Comparison of ENCODE assay signal across 1 cellular context in the genomic region with DNA sequence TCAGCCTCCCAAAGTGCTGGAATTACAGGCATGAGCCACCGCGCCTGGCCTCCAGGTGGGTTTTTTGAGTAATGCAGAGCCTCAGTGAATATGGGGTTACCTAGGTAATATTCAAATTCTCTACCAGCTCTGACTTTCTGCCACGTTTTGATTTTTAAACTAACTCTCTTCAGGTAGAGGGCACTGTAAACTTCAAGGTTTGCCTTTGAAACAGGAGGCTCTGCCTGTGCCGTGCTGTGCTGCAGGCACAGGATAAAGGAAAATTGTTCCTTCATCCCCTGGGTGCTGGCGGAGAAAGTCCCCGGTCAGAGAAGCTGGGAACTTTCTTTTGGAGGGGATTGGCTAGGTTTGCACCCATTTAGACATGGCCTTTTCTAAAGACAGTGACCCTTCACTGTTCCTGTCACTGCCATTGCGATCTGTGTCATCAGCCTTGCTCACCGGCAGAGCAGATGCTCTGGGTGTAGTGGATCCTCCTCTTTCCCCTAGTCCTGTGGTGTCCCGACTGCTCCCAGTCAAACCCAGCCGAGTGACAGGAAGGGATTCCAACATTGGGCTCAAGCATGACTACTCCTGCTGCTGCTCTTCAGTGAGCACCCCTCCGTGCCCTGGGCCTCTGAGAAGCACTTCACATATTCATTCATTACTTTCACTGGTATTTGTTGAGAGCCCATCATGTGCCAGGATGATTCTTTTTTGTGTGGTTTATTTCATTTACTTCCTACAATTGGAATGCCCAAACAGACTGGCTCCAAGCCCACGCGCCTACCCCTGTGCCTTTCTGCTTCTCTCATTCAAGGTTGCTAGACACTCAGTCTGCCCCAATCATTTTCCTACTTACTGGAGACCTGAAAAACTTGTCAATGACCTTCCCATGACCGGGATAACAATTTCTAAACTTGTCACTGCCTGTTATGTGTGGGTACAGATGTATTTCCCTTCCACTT.
TF ChIP-seq lines count a peak whose summit lies in the region.

No MANE protein-coding gene starts in this region.

TF ChIP-seq in K562, 482 proteins besides CTCF, POLR2A, EP300 and RAD21 (continued from another document):
- TF ChIP-seq, protein P1, sequence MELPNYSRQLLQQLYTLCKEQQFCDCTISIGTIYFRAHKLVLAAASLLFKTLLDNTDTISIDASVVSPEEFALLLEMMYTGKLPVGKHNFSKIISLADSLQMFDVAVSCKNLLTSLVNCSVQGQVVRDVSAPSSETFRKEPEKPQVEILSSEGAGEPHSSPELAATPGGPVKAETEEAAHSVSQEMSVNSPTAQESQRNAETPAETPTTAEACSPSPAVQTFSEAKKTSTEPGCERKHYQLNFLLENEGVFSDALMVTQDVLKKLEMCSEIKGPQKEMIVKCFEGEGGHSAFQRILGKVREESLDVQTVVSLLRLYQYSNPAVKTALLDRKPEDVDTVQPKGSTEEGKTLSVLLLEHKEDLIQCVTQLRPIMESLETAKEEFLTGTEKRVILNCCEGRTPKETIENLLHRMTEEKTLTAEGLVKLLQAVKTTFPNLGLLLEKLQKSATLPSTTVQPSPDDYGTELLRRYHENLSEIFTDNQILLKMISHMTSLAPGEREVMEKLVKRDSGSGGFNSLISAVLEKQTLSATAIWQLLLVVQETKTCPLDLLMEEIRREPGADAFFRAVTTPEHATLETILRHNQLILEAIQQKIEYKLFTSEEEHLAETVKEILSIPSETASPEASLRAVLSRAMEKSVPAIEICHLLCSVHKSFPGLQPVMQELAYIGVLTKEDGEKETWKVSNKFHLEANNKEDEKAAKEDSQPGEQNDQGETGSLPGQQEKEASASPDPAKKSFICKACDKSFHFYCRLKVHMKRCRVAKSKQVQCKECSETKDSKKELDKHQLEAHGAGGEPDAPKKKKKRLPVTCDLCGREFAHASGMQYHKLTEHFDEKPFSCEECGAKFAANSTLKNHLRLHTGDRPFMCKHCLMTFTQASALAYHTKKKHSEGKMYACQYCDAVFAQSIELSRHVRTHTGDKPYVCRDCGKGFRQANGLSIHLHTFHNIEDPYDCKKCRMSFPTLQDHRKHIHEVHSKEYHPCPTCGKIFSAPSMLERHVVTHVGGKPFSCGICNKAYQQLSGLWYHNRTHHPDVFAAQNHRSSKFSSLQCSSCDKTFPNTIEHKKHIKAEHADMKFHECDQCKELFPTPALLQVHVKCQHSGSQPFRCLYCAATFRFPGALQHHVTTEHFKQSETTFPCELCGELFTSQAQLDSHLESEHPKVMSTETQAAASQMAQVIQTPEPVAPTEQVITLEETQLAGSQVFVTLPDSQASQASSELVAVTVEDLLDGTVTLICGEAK (IDR thresholded peaks at IDR 0.05), result no peak
- TF ChIP-seq, protein P1 (CRISPR knock-in tag; IDR thresholded peaks at IDR 0.05), result no peak
- TF ChIP-seq SRSF3 (IDR thresholded peaks at IDR 0.05; ENCODE audit: insufficient read depth, low read length), result no peak
- TF ChIP-seq, protein P2, sequence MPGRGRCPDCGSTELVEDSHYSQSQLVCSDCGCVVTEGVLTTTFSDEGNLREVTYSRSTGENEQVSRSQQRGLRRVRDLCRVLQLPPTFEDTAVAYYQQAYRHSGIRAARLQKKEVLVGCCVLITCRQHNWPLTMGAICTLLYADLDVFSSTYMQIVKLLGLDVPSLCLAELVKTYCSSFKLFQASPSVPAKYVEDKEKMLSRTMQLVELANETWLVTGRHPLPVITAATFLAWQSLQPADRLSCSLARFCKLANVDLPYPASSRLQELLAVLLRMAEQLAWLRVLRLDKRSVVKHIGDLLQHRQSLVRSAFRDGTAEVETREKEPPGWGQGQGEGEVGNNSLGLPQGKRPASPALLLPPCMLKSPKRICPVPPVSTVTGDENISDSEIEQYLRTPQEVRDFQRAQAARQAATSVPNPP (IDR thresholded peaks at IDR 0.05; ENCODE audit: borderline replicate concordance, insufficient read depth, insufficient read length), result no peak
- no peak for TF ChIP-seq SIX5 (IDR thresholded peaks at IDR 0.05; ENCODE audit: borderline replicate concordance in 1 of 2, insufficient read depth in 1 of 2, low read depth in 1 of 2, low read length in 2 of 2)
- TF ChIP-seq ELF4 (CRISPR knock-in tag; IDR thresholded peaks at IDR 0.05), result no peak
- no peak for TF ChIP-seq SMARCA4 (IDR thresholded peaks at IDR 0.05)
- no peak for TF ChIP-seq ZNF431 (CRISPR knock-in tag; IDR thresholded peaks at IDR 0.05)
- TF ChIP-seq ATF4 (CRISPR knock-in tag; IDR thresholded peaks at IDR 0.05), result peak; percentile 58; the same call in 1 of the 2 replicates
- TF ChIP-seq CEBPG (CRISPR knock-in tag; IDR thresholded peaks at IDR 0.05), result peak; percentile 60
- peak in 1 of 2 experiments; percentile 77; a peak in 2 of 4 replicates for TF ChIP-seq CEBPG (tag; conservative IDR thresholded peaks at IDR 0.05 in 1 of 2, IDR thresholded peaks at IDR 0.05 in 1 of 2)
- TF ChIP-seq ZNF695 (CRISPR knock-in tag; IDR thresholded peaks at IDR 0.05), result no peak
- no peak for TF ChIP-seq CEBPZ (IDR thresholded peaks at IDR 0.05; ENCODE audit: borderline replicate concordance, low read depth, low read length)
- TF ChIP-seq ZNF584 (CRISPR knock-in tag; IDR thresholded peaks at IDR 0.05; ENCODE audit: low read depth), result 0 out of 2 replicates have a peak, but pooled peaks have one; percentile 51
- TF ChIP-seq PHB (CRISPR knock-in tag; IDR thresholded peaks at IDR 0.05), result no peak
- TF ChIP-seq GABPA (tag; conservative IDR thresholded peaks at IDR 0.05; ENCODE audit: low read depth), result peak; percentile 14; the same call in 1 of the 2 replicates
- TF ChIP-seq ZNF436 (CRISPR knock-in tag; IDR thresholded peaks at IDR 0.05), result no peak
- no peak for TF ChIP-seq SOX6 (IDR thresholded peaks at IDR 0.05)
- TF ChIP-seq RBM15 (IDR thresholded peaks at IDR 0.05; ENCODE audit: insufficient read depth, low read length), result no peak
- TF ChIP-seq KHSRP (IDR thresholded peaks at IDR 0.05), result no peak
- TF ChIP-seq, protein P3, sequence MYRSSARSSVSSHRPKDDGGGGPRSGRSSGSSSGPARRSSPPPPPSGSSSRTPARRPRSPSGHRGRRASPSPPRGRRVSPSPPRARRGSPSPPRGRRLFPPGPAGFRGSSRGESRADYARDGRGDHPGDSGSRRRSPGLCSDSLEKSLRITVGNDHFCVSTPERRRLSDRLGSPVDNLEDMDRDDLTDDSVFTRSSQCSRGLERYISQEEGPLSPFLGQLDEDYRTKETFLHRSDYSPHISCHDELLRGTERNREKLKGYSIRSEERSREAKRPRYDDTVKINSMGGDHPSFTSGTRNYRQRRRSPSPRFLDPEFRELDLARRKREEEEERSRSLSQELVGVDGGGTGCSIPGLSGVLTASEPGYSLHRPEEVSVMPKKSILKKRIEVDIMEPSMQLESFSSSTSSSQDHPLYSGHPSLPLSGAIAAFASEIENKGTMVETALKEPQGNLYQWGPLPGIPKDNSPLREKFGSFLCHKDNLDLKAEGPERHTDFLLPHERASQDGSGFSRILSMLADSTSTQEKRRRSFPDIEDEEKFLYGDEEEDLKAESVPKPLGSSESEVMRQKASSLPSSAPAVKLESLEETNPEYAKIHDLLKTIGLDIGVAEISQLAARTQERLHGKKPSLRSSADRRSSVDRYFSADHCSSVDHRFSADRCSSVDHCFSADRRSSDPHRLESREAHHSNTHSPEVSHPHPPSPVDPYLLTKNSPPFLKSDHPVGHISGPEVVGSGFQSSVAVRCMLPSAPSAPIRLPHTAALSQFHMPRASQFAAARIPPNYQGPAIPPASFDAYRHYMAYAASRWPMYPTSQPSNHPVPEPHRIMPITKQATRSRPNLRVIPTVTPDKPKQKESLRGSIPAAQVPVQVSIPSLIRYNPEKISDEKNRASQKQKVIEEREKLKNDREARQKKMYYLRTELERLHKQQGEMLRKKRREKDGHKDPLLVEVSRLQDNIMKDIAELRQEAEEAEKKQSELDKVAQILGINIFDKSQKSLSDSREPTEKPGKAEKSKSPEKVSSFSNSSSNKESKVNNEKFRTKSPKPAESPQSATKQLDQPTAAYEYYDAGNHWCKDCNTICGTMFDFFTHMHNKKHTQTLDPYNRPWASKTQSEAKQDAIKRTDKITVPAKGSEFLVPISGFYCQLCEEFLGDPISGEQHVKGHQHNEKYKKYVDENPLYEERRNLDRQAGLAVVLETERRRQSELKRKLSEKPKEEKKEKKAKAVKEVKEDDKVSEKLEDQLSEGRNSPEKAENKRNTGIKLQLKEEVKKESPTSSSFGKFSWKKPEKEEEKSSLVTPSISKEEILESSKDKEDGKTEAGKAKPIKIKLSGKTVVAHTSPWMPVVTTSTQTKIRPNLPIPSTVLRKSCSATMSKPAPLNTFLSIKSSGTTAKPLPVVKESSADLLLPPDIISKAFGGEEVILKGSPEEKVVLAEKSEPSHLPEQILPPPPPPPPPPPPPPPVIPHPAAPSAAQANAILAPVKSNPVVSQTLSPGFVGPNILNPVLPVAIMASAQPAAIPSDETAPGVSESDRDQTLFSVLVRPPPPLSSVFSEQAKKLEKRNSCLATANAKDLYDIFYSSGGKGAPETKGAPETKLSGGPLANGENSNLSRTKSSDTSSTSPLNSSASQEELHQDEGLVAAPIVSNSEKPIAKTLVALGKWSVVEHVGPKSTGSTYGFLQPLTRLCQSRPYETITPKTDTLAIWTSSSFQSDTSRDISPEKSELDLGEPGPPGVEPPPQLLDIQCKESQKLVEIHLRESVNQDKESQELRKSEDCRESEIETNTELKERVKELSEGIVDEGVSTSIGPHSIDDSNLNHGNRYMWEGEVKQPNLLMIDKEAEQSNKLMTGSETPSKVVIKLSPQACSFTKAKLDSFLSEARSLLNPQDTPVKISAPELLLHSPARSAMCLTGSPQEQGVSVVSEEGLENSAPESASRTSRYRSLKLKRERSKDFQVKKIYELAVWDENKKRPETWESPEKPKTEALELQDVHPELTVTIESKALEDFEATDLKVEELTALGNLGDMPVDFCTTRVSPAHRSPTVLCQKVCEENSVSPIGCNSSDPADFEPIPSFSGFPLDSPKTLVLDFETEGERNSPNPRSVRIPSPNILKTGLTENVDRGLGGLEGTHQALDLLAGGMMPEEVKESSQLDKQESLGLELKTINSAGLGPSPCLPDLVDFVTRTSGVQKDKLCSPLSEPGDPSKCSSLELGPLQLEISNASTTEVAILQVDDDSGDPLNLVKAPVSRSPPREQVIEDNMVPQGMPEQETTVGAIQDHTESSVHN (IDR thresholded peaks at IDR 0.05; ENCODE audit: borderline replicate concordance in 1 of 2, low read depth in 1 of 2), result no peak
- TF ChIP-seq MYC (IDR thresholded peaks at IDR 0.05; ENCODE audit: low read depth, low read length), result no peak
- no peak for TF ChIP-seq MYC (CRISPR knock-in tag; IDR thresholded peaks at IDR 0.05; ENCODE audit: borderline replicate concordance, low read depth)
- TF ChIP-seq NR2C2 (CRISPR knock-in tag; IDR thresholded peaks at IDR 0.05), result no peak
- peak; percentile 34; the same call in 1 of the 2 replicates for TF ChIP-seq NR2C2 (tag; IDR thresholded peaks at IDR 0.05)
